In genomic region chr12:56645717-56646446, GRCh38 we compare ENCODE assay signal across 1 cellular context.
A peak's percentile ranks its signal among the peaks of the same experiment; 100 is the strongest.
TF ChIP-seq lines count a peak whose summit lies in the region.

TSS of gene ATP5F1B (minus strand) at chr12:56645984. CDS start at chr12:56645963, 21 bp downstream.

TF ChIP-seq in HepG2, 621 proteins besides CTCF, POLR2A, EP300 and RAD21 (continued from another document and continues in another):
- TF ChIP-seq, protein P1, sequence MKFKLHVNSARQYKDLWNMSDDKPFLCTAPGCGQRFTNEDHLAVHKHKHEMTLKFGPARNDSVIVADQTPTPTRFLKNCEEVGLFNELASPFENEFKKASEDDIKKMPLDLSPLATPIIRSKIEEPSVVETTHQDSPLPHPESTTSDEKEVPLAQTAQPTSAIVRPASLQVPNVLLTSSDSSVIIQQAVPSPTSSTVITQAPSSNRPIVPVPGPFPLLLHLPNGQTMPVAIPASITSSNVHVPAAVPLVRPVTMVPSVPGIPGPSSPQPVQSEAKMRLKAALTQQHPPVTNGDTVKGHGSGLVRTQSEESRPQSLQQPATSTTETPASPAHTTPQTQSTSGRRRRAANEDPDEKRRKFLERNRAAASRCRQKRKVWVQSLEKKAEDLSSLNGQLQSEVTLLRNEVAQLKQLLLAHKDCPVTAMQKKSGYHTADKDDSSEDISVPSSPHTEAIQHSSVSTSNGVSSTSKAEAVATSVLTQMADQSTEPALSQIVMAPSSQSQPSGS (CRISPR knock-in tag; IDR thresholded peaks at IDR 0.05): peak; percentile 47
- TF ChIP-seq, protein P2, sequence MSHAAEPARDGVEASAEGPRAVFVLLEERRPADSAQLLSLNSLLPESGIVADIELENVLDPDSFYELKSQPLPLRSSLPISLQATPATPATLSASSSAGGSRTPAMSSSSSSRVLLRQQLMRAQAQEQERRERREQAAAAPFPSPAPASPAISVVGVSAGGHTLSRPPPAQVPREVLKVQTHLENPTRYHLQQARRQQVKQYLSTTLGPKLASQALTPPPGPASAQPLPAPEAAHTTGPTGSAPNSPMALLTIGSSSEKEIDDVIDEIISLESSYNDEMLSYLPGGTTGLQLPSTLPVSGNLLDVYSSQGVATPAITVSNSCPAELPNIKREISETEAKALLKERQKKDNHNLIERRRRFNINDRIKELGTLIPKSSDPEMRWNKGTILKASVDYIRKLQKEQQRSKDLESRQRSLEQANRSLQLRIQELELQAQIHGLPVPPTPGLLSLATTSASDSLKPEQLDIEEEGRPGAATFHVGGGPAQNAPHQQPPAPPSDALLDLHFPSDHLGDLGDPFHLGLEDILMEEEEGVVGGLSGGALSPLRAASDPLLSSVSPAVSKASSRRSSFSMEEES (CRISPR knock-in tag; IDR thresholded peaks at IDR 0.05): no peak
- TF ChIP-seq, protein P3, sequence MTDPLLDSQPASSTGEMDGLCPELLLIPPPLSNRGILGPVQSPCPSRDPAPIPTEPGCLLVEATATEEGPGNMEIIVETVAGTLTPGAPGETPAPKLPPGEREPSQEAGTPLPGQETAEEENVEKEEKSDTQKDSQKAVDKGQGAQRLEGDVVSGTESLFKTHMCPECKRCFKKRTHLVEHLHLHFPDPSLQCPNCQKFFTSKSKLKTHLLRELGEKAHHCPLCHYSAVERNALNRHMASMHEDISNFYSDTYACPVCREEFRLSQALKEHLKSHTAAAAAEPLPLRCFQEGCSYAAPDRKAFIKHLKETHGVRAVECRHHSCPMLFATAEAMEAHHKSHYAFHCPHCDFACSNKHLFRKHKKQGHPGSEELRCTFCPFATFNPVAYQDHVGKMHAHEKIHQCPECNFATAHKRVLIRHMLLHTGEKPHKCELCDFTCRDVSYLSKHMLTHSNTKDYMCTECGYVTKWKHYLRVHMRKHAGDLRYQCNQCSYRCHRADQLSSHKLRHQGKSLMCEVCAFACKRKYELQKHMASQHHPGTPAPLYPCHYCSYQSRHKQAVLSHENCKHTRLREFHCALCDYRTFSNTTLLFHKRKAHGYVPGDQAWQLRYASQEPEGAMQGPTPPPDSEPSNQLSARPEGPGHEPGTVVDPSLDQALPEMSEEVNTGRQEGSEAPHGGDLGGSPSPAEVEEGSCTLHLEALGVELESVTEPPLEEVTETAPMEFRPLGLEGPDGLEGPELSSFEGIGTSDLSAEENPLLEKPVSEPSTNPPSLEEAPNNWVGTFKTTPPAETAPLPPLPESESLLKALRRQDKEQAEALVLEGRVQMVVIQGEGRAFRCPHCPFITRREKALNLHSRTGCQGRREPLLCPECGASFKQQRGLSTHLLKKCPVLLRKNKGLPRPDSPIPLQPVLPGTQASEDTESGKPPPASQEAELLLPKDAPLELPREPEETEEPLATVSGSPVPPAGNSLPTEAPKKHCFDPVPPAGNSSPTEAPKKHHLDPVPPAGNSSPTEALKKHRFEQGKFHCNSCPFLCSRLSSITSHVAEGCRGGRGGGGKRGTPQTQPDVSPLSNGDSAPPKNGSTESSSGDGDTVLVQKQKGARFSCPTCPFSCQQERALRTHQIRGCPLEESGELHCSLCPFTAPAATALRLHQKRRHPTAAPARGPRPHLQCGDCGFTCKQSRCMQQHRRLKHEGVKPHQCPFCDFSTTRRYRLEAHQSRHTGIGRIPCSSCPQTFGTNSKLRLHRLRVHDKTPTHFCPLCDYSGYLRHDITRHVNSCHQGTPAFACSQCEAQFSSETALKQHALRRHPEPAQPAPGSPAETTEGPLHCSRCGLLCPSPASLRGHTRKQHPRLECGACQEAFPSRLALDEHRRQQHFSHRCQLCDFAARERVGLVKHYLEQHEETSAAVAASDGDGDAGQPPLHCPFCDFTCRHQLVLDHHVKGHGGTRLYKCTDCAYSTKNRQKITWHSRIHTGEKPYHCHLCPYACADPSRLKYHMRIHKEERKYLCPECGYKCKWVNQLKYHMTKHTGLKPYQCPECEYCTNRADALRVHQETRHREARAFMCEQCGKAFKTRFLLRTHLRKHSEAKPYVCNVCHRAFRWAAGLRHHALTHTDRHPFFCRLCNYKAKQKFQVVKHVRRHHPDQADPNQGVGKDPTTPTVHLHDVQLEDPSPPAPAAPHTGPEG (CRISPR knock-in tag; IDR thresholded peaks at IDR 0.05): no peak; the same call in 1 of the 2 replicates
- TF ChIP-seq ZNF225 (CRISPR knock-in tag; IDR thresholded peaks at IDR 0.05): peak; percentile 22; the same call in 1 of the 2 replicates
- no peak for TF ChIP-seq ONECUT2 (CRISPR knock-in tag; IDR thresholded peaks at IDR 0.05)
- TF ChIP-seq, protein P4, sequence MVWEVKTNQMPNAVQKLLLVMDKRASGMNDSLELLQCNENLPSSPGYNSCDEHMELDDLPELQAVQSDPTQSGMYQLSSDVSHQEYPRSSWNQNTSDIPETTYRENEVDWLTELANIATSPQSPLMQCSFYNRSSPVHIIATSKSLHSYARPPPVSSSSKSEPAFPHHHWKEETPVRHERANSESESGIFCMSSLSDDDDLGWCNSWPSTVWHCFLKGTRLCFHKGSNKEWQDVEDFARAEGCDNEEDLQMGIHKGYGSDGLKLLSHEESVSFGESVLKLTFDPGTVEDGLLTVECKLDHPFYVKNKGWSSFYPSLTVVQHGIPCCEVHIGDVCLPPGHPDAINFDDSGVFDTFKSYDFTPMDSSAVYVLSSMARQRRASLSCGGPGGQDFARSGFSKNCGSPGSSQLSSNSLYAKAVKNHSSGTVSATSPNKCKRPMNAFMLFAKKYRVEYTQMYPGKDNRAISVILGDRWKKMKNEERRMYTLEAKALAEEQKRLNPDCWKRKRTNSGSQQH (CRISPR knock-in tag; IDR thresholded peaks at IDR 0.05; ENCODE audit: low read depth): peak; percentile 49
- TF ChIP-seq ZNF230 (CRISPR knock-in tag; IDR thresholded peaks at IDR 0.05): no peak
- TF ChIP-seq, protein P5, sequence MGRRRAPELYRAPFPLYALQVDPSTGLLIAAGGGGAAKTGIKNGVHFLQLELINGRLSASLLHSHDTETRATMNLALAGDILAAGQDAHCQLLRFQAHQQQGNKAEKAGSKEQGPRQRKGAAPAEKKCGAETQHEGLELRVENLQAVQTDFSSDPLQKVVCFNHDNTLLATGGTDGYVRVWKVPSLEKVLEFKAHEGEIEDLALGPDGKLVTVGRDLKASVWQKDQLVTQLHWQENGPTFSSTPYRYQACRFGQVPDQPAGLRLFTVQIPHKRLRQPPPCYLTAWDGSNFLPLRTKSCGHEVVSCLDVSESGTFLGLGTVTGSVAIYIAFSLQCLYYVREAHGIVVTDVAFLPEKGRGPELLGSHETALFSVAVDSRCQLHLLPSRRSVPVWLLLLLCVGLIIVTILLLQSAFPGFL (CRISPR knock-in tag; IDR thresholded peaks at IDR 0.05): no peak
- TF ChIP-seq ZNF740 (CRISPR knock-in tag; IDR thresholded peaks at IDR 0.05): no peak
- TF ChIP-seq, protein P6, sequence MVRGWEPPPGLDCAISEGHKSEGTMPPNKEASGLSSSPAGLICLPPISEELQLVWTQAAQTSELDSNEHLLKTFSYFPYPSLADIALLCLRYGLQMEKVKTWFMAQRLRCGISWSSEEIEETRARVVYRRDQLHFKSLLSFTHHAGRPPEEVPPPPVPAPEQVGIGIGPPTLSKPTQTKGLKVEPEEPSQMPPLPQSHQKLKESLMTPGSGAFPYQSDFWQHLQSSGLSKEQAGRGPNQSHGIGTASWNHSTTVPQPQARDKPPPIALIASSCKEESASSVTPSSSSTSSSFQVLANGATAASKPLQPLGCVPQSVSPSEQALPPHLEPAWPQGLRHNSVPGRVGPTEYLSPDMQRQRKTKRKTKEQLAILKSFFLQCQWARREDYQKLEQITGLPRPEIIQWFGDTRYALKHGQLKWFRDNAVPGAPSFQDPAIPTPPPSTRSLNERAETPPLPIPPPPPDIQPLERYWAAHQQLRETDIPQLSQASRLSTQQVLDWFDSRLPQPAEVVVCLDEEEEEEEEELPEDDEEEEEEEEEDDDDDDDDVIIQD (CRISPR knock-in tag; IDR thresholded peaks at IDR 0.05; ENCODE audit: low read depth): 0 out of 2 replicates have a peak, but pooled peaks have one; percentile 7
- TF ChIP-seq, protein P7, sequence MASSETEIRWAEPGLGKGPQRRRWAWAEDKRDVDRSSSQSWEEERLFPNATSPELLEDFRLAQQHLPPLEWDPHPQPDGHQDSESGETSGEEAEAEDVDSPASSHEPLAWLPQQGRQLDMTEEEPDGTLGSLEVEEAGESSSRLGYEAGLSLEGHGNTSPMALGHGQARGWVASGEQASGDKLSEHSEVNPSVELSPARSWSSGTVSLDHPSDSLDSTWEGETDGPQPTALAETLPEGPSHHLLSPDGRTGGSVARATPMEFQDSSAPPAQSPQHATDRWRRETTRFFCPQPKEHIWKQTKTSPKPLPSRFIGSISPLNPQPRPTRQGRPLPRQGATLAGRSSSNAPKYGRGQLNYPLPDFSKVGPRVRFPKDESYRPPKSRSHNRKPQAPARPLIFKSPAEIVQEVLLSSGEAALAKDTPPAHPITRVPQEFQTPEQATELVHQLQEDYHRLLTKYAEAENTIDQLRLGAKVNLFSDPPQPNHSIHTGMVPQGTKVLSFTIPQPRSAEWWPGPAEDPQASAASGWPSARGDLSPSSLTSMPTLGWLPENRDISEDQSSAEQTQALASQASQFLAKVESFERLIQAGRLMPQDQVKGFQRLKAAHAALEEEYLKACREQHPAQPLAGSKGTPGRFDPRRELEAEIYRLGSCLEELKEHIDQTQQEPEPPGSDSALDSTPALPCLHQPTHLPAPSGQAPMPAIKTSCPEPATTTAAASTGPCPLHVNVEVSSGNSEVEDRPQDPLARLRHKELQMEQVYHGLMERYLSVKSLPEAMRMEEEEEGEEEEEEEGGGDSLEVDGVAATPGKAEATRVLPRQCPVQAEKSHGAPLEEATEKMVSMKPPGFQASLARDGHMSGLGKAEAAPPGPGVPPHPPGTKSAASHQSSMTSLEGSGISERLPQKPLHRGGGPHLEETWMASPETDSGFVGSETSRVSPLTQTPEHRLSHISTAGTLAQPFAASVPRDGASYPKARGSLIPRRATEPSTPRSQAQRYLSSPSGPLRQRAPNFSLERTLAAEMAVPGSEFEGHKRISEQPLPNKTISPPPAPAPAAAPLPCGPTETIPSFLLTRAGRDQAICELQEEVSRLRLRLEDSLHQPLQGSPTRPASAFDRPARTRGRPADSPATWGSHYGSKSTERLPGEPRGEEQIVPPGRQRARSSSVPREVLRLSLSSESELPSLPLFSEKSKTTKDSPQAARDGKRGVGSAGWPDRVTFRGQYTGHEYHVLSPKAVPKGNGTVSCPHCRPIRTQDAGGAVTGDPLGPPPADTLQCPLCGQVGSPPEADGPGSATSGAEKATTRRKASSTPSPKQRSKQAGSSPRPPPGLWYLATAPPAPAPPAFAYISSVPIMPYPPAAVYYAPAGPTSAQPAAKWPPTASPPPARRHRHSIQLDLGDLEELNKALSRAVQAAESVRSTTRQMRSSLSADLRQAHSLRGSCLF (CRISPR knock-in tag; IDR thresholded peaks at IDR 0.05; ENCODE audit: borderline replicate concordance): no peak
- TF ChIP-seq SOX13 (IDR thresholded peaks at IDR 0.05): no peak; the same call in 1 of the 2 replicates
- 0 out of 4 replicates have a peak, but pooled peaks of 1 of the 2 experiments have one; percentile 2 for TF ChIP-seq SOX13 (CRISPR knock-in tag; conservative IDR thresholded peaks at IDR 0.05 in 1 of 2, IDR thresholded peaks at IDR 0.05 in 1 of 2)
- no peak for TF ChIP-seq ZNF629 (CRISPR knock-in tag; conservative IDR thresholded peaks at IDR 0.05)
- peak; percentile 56; the same call in 1 of the 2 replicates for TF ChIP-seq ARID3A (IDR thresholded peaks at IDR 0.05; ENCODE audit: low read depth, low read length)
- no peak for TF ChIP-seq ZNF775 (CRISPR knock-in tag; IDR thresholded peaks at IDR 0.05; ENCODE audit: borderline replicate concordance)
- no peak for TF ChIP-seq NCOR1 (IDR thresholded peaks at IDR 0.05; ENCODE audit: borderline replicate concordance, low read length)
- TF ChIP-seq ZNF513 (CRISPR knock-in tag; conservative IDR thresholded peaks at IDR 0.05): no peak
- TF ChIP-seq, protein P8, sequence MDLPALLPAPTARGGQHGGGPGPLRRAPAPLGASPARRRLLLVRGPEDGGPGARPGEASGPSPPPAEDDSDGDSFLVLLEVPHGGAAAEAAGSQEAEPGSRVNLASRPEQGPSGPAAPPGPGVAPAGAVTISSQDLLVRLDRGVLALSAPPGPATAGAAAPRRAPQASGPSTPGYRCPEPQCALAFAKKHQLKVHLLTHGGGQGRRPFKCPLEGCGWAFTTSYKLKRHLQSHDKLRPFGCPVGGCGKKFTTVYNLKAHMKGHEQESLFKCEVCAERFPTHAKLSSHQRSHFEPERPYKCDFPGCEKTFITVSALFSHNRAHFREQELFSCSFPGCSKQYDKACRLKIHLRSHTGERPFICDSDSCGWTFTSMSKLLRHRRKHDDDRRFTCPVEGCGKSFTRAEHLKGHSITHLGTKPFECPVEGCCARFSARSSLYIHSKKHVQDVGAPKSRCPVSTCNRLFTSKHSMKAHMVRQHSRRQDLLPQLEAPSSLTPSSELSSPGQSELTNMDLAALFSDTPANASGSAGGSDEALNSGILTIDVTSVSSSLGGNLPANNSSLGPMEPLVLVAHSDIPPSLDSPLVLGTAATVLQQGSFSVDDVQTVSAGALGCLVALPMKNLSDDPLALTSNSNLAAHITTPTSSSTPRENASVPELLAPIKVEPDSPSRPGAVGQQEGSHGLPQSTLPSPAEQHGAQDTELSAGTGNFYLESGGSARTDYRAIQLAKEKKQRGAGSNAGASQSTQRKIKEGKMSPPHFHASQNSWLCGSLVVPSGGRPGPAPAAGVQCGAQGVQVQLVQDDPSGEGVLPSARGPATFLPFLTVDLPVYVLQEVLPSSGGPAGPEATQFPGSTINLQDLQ (CRISPR knock-in tag; IDR thresholded peaks at IDR 0.05): no peak
- no peak for TF ChIP-seq ATM (IDR thresholded peaks at IDR 0.05; ENCODE audit: borderline replicate concordance)
- no peak for TF ChIP-seq PRPF4 (IDR thresholded peaks at IDR 0.05; ENCODE audit: low read depth, low read length, poor library complexity, severe bottlenecking)
- peak; percentile 88 for TF ChIP-seq ZNF431 (CRISPR knock-in tag; IDR thresholded peaks at IDR 0.05; ENCODE audit: borderline replicate concordance, low read depth)
- no peak for TF ChIP-seq SIX4 (CRISPR knock-in tag; IDR thresholded peaks at IDR 0.05)
- TF ChIP-seq MTF1 (CRISPR knock-in tag; IDR thresholded peaks at IDR 0.05): no peak; the same call in 1 of the 2 replicates
- TF ChIP-seq CCAR2 (optimal IDR thresholded peaks at IDR 0.05; ENCODE audit: low read depth, low read length): no peak
- TF ChIP-seq AKAP8 (CRISPR knock-in tag; IDR thresholded peaks at IDR 0.05): no peak
